9 cellular contexts compared by ENCODE assay signal in genomic region chrX:63506320-63506719, GRCh38.
DNase-seq lines count a peak whose midpoint lies in the region; ATAC-seq and TF ChIP-seq lines count a peak whose summit lies in the region.
"Had no signal": no experiment of that assay in that cellular context is flagged by ENCODE, and none has a peak within 500 bp of the region (broad histone marks: within the 10 kb centered on the region; RNA-seq: fewer than 3 reads in every experiment).

No MANE protein-coding gene starts in this region.

- H3K4me1 ChIP-seq in Karpas-422 (ENCODE audit: low read length), result no peaks in the 10 kb centered on the region
- H3K4me1 ChIP-seq in spleen, result no peaks in the 10 kb centered on the region

- TF ChIP-seq POLR2A in spleen (IDR thresholded peaks at IDR 0.05), result no peak

- ATAC-seq in HG03571 (IDR thresholded peaks at IDR 0.05; ENCODE audit: unreplicated experiment) (no peak), HG03457 (IDR thresholded peaks at IDR 0.05; ENCODE audit: unreplicated experiment) (no peak)

- no peak overlapping the region for H3K27ac ChIP-seq in Karpas-422 (ENCODE audit: low read length)
- no peak overlapping the region for H3K27ac ChIP-seq in spleen

- H2AFZ ChIP-seq in Karpas-422 (ENCODE audit: low read length), result no peak overlapping the region

- H3K9me2 ChIP-seq in Karpas-422 (replicated peaks; ENCODE audit: insufficient read depth, low read length), result no peaks in the 10 kb centered on the region

- H3K27me3 ChIP-seq in Karpas-422 (ENCODE audit: low read length), result no peaks in the 10 kb centered on the region
- no peaks in the 10 kb centered on the region for H3K27me3 ChIP-seq in spleen (replicated peaks in 1 of 7)

- no peak overlapping the region for H3K9ac ChIP-seq in Karpas-422 (ENCODE audit: low read length)

- no peaks in the 10 kb centered on the region for H3K9me3 ChIP-seq in Karpas-422 (ENCODE audit: low read length)
- H3K9me3 ChIP-seq in spleen, result no peaks in the 10 kb centered on the region

- H4K20me1 ChIP-seq in Karpas-422 (ENCODE audit: insufficient read depth, low read depth, low read length), result no peaks in the 10 kb centered on the region

- H3K4me3 ChIP-seq in Karpas-422 (ENCODE audit: low read length) (no peak overlapping the region), spleen (no peak overlapping the region)

- DNase-seq in GDM1 (lab: John Stamatoyannopoulos, UW), result peak; percentile 27
- DNase-seq in Karpas-422, result peak; percentile 76
- DNase-seq in astrocyte of the hippocampus (ENCODE audit: low read depth, low spot score), result peak; percentile 37
- DNase-seq in midbrain (lab: John Stamatoyannopoulos, UW), result peak; percentile 8
- no peak for DNase-seq in activated T-cell treated with anti-CD3 and anti-CD28 coated beads, Interleukin-2, amount 50 U/mL, for 48 hours
- DNase-seq in spleen, result no peak
- DNase-seq: hypothalamus had no signal

- H3K4me2 ChIP-seq in Karpas-422 (ENCODE audit: low read depth, low read length, poor library complexity, severe bottlenecking), result no peak overlapping the region

- H3K79me2 ChIP-seq in Karpas-422 (ENCODE audit: low read length), result peaks cover 14% of the 10 kb centered on the region

- no peaks in the 10 kb centered on the region for H3K36me3 ChIP-seq in Karpas-422 (ENCODE audit: insufficient read depth, low read length)
- no peaks in the 10 kb centered on the region for H3K36me3 ChIP-seq in spleen

- 64 to 100% (median 69%) methylated on average over 1 of the region's 1 CpG for whole genome bisulfite sequencing in spleen, 5 donors

- intact Hi-C loops in spleen (cut with DNase I; ENCODE audit: low total_unique reads), result no loop called here

- TF ChIP-seq CTCF in spleen (IDR thresholded peaks at IDR 0.05 in 8 of 11, conservative IDR thresholded peaks at IDR 0.05 in 3 of 11), result peak in 4 of 11 experiments; percentile 8 to 19 (median 13)

Comparison
In these comparisons a context has a peak if more than half of its experiments do, and no peak if none do; other contexts are left out.
1. DNase-seq: peak in GDM1 (single experiment), Karpas-422 (single experiment), astrocyte of the hippocampus (single experiment) and midbrain (single experiment); none in activated T-cell treated with anti-CD3 and anti-CD28 coated beads, Interleukin-2, amount 50 U/mL, for 48 hours (0 of 2) and spleen (single experiment).